Comparison of ENCODE assay signal across 1 cellular context in genomic region chr1:174800951-174801350, GRCh38.
TF ChIP-seq lines count a peak whose summit lies in the region.

No MANE protein-coding gene starts in this region.

TF ChIP-seq in GM12878, 131 proteins besides CTCF, POLR2A, EP300 and RAD21 (continued from another document):
- TF ChIP-seq ZBTB40 (IDR thresholded peaks at IDR 0.05; ENCODE audit: borderline replicate concordance) (no peak), GATAD2B (conservative IDR thresholded peaks at IDR 0.05; ENCODE audit: low read depth) (no peak), NR2C2 (IDR thresholded peaks at IDR 0.05; ENCODE audit: borderline replicate concordance, control insufficient read depth, insufficient read length, low read depth) (no peak), FOXK2 (IDR thresholded peaks at IDR 0.05) (no peak), POLR2AphosphoS5 (IDR thresholded peaks at IDR 0.05; ENCODE audit: low read length) (no peak), NR2C1 (IDR thresholded peaks at IDR 0.05) (no peak), ZBTB4 (CRISPR knock-in tag; IDR thresholded peaks at IDR 0.05) (no peak)
